ENCODE assay signal across 1 cellular context in the genomic region with DNA sequence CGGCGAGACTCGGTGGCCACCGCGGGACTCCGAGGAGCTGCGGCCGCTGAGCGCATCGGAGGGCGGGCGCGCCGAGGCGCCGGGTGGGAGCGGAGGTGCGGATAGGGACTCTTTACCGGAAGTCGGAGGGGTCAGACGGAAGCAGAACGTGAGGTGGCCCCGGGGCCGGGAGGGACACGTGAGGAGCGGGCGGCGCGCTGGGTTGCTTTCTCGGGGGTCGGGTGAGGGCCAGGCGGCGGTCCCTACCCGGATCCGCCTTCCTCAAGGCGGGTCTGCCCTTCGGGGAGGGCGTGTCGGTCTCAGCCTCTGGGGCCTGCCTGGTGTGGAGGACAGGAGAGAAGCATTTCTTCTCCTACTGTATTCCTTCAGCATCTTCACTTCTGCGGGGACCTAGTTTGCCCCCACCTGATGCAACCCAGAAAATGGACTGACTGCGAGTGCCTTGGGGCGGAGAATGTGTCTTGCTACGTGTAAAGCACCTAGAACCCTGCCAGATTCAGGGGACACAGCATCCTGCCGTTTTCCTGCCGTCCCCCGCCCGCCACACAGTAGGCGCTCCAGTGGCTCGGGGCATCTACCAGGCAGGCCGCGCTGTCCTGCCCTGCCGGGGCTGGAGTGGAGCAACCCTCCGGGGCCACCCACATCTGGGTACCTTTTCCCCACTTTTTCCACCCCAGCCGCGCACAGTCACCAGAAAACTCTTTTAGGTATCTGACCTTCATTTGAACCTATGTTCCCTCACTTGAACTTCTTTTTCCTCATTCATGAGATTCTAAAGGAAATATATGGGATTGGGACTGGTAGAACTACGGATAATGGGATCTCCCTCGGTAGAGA.
A peak's percentile ranks its signal among the peaks of the same experiment; 100 is the strongest.
TF ChIP-seq lines count a peak whose summit lies in the region.

No MANE protein-coding gene starts in this region.

TF ChIP-seq in SK-N-SH treated with all-trans-retinoic acid at 6 μM for 48 hours, 23 proteins besides CTCF, POLR2A, EP300 and RAD21 (continued from another document):
- TF ChIP-seq, protein P1, sequence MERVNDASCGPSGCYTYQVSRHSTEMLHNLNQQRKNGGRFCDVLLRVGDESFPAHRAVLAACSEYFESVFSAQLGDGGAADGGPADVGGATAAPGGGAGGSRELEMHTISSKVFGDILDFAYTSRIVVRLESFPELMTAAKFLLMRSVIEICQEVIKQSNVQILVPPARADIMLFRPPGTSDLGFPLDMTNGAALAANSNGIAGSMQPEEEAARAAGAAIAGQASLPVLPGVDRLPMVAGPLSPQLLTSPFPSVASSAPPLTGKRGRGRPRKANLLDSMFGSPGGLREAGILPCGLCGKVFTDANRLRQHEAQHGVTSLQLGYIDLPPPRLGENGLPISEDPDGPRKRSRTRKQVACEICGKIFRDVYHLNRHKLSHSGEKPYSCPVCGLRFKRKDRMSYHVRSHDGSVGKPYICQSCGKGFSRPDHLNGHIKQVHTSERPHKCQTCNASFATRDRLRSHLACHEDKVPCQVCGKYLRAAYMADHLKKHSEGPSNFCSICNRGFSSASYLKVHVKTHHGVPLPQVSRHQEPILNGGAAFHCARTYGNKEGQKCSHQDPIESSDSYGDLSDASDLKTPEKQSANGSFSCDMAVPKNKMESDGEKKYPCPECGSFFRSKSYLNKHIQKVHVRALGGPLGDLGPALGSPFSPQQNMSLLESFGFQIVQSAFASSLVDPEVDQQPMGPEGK (CRISPR knock-in tag; IDR thresholded peaks at IDR 0.05; ENCODE audit: borderline replicate concordance), result peak; percentile 56; the same call in 1 of the 2 replicates
- no peak for TF ChIP-seq PPARA (CRISPR knock-in tag; IDR thresholded peaks at IDR 0.05; ENCODE audit: borderline replicate concordance)
- no peak for TF ChIP-seq ZNF8 (CRISPR knock-in tag; IDR thresholded peaks at IDR 0.05)
- TF ChIP-seq, protein P2, sequence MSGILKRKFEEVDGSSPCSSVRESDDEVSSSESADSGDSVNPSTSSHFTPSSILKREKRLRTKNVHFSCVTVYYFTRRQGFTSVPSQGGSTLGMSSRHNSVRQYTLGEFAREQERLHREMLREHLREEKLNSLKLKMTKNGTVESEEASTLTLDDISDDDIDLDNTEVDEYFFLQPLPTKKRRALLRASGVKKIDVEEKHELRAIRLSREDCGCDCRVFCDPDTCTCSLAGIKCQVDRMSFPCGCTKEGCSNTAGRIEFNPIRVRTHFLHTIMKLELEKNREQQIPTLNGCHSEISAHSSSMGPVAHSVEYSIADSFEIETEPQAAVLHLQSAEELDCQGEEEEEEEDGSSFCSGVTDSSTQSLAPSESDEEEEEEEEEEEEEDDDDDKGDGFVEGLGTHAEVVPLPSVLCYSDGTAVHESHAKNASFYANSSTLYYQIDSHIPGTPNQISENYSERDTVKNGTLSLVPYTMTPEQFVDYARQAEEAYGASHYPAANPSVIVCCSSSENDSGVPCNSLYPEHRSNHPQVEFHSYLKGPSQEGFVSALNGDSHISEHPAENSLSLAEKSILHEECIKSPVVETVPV (CRISPR knock-in tag; IDR thresholded peaks at IDR 0.05), result peak; percentile 33; the same call in 1 of the 2 replicates
- no peak for TF ChIP-seq BACH2 (CRISPR knock-in tag; IDR thresholded peaks at IDR 0.05; ENCODE audit: borderline replicate concordance)
- TF ChIP-seq, protein P3, sequence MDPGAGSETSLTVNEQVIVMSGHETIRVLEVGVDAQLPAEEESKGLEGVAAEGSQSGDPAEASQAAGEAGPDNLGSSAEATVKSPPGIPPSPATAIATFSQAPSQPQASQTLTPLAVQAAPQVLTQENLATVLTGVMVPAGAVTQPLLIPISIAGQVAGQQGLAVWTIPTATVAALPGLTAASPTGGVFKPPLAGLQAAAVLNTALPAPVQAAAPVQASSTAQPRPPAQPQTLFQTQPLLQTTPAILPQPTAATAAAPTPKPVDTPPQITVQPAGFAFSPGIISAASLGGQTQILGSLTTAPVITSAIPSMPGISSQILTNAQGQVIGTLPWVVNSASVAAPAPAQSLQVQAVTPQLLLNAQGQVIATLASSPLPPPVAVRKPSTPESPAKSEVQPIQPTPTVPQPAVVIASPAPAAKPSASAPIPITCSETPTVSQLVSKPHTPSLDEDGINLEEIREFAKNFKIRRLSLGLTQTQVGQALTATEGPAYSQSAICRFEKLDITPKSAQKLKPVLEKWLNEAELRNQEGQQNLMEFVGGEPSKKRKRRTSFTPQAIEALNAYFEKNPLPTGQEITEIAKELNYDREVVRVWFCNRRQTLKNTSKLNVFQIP (CRISPR knock-in tag; IDR thresholded peaks at IDR 0.05; ENCODE audit: borderline replicate concordance, low read depth), result no peak
- no peak for TF ChIP-seq ZNF70 (CRISPR knock-in tag; IDR thresholded peaks at IDR 0.05)
- TF ChIP-seq ZFP30 (CRISPR knock-in tag; IDR thresholded peaks at IDR 0.05), result no peak
- no peak for TF ChIP-seq ZFP3 (CRISPR knock-in tag; IDR thresholded peaks at IDR 0.05)
- TF ChIP-seq TOX (CRISPR knock-in tag; IDR thresholded peaks at IDR 0.05; ENCODE audit: borderline replicate concordance), result no peak
- no peak for TF ChIP-seq SNAI2 (CRISPR knock-in tag; IDR thresholded peaks at IDR 0.05)
- no peak for TF ChIP-seq RARB (CRISPR knock-in tag; IDR thresholded peaks at IDR 0.05)
- TF ChIP-seq ISL1 (CRISPR knock-in tag; IDR thresholded peaks at IDR 0.05), result no peak
